ENCODE assay signal across 29 cellular contexts in the genomic region with DNA sequence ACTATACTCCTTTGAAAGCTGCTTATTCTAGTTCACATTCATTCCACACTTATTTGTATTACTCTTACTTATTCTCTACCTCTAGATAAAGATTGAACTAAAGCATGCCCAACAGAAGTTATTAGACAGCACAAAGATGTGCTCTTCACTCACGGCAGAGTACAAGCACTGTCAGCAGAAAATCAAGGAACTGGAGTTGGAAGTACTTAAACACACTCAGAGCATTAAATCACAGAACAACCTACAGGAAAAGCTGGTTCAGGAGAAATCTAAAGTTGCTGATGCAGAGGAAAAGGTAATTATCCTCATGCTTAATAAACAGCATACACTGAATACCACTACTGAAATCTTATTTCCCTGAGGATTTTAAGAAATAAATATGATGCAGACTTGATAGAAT.
"Had no signal": no experiment of that assay in that cellular context is flagged by ENCODE, and none has a peak within 500 bp of the region (broad histone marks: within the 10 kb centered on the region; RNA-seq: fewer than 3 reads in every experiment).

No MANE protein-coding gene starts in this region.

- H3K9me3 ChIP-seq: lower lobe of right lung, pancreas, prostate gland, sigmoid colon, spleen, suprapubic skin, thoracic aorta, tibial artery, uterus had no signal

- H3K4me1 ChIP-seq: lower lobe of right lung, pancreas, prostate gland, sigmoid colon, spleen, suprapubic skin, tibial artery, uterus had no signal

- H3K4me3 Mint-ChIP-seq: mesothelial cell of epicardium; naive B cell; natural killer cell treated with Interleukin-12 subunit alpha and Interleukin-12 subunit beta and Interleukin-15 and Interleukin-18, amount 100 ng/mL, for 72 hours; neural crest cell; stimulated activated effector memory CD8-positive, alpha-beta T cell treated with anti-CD3 and anti-CD28 coated beads, Interleukin-12 subunit alpha, Interleukin-12 subunit beta, amount 100 ng/mL, for 72 hours; stimulated activated naive CD8-positive, alpha-beta T cell treated with anti-CD3 and anti-CD28 coated beads, Interleukin-15, Interleukin-2, amounts not matched to agents 100 ng/mL and 50 ng/mL, for 24 hours had no signal

- H3K4me1 Mint-ChIP-seq: mesothelial cell of epicardium; naive B cell; neural crest cell; stimulated activated effector memory CD8-positive, alpha-beta T cell treated with anti-CD3 and anti-CD28 coated beads, Interleukin-12 subunit alpha, Interleukin-12 subunit beta, amount 100 ng/mL, for 72 hours had no signal

- H3K27ac Mint-ChIP-seq: mesothelial cell of epicardium; natural killer cell treated with Interleukin-12 subunit alpha and Interleukin-12 subunit beta and Interleukin-15 and Interleukin-18, amount 100 ng/mL, for 72 hours; stimulated activated effector memory CD8-positive, alpha-beta T cell treated with anti-CD3 and anti-CD28 coated beads, Interleukin-12 subunit alpha, Interleukin-12 subunit beta, amount 100 ng/mL, for 72 hours; stimulated activated naive CD8-positive, alpha-beta T cell treated with anti-CD3 and anti-CD28 coated beads, Interleukin-15, Interleukin-2, amounts not matched to agents 100 ng/mL and 50 ng/mL, for 24 hours had no signal

- H3K36me3 ChIP-seq: prostate gland, sigmoid colon, suprapubic skin, thoracic aorta, uterus had no signal

- H3K36me3 Mint-ChIP-seq: mesothelial cell of epicardium; naive B cell; natural killer cell treated with Interleukin-12 subunit alpha and Interleukin-12 subunit beta and Interleukin-15 and Interleukin-18, amount 100 ng/mL, for 72 hours; stimulated activated effector memory CD8-positive, alpha-beta T cell treated with anti-CD3 and anti-CD28 coated beads, Interleukin-12 subunit alpha, Interleukin-12 subunit beta, amount 100 ng/mL, for 72 hours had no signal

- H3K27me3 Mint-ChIP-seq: naive B cell; natural killer cell treated with Interleukin-12 subunit alpha and Interleukin-12 subunit beta and Interleukin-15 and Interleukin-18, amount 100 ng/mL, for 72 hours; stimulated activated naive CD8-positive, alpha-beta T cell treated with anti-CD3 and anti-CD28 coated beads, Interleukin-15, Interleukin-2, amounts not matched to agents 100 ng/mL and 50 ng/mL, for 24 hours had no signal

- ATAC-seq: left cardiac atrium; left lobe of liver; left ventricle myocardium superior; lower lobe of right lung; natural killer cell treated with Interleukin-12 subunit alpha and Interleukin-12 subunit beta and Interleukin-15 and Interleukin-18, amount 100 ng/mL, for 72 hours; pancreas; right cardiac atrium; stimulated activated effector memory CD8-positive, alpha-beta T cell treated with anti-CD3 and anti-CD28 coated beads, Interleukin-12 subunit alpha, Interleukin-12 subunit beta, amount 100 ng/mL, for 72 hours had no signal

- DNase-seq: hippocampal formation; kidney glomerular epithelial cell; left cardiac atrium; left ventricle myocardium superior; lower lobe of right lung; mammary epithelial cell; mesendoderm; naive B cell; pancreas; posterior cingulate gyrus; retina; right cardiac atrium; sigmoid colon; small intestine; spleen; stimulated activated CD4-positive, alpha-beta T cell treated with anti-CD3 and anti-CD28 coated beads, Interleukin-4, amount 100 ng/mL, for 24 hours; stimulated activated naive CD4-positive, alpha-beta T cell; tibial artery; trophoblast cell; uterus had no signal

- H3K4me3 ChIP-seq: lower lobe of right lung, pancreas, prostate gland, sigmoid colon, spleen, suprapubic skin, thoracic aorta, tibial artery, uterus had no signal

- H3K9me3 Mint-ChIP-seq: mesothelial cell of epicardium; naive B cell; natural killer cell treated with Interleukin-12 subunit alpha and Interleukin-12 subunit beta and Interleukin-15 and Interleukin-18, amount 100 ng/mL, for 72 hours; neural crest cell; stimulated activated effector memory CD8-positive, alpha-beta T cell treated with anti-CD3 and anti-CD28 coated beads, Interleukin-12 subunit alpha, Interleukin-12 subunit beta, amount 100 ng/mL, for 72 hours; stimulated activated naive CD8-positive, alpha-beta T cell treated with anti-CD3 and anti-CD28 coated beads, Interleukin-15, Interleukin-2, amounts not matched to agents 100 ng/mL and 50 ng/mL, for 24 hours had no signal

- H3K27ac ChIP-seq: lower lobe of right lung, pancreas, prostate gland, sigmoid colon, spleen, suprapubic skin, thoracic aorta, tibial artery, uterus had no signal

- H3K27me3 ChIP-seq: pancreas, sigmoid colon, spleen, suprapubic skin, tibial artery, uterus had no signal
